Comparison of ENCODE assay signal across 1 cellular context in the genomic region with DNA sequence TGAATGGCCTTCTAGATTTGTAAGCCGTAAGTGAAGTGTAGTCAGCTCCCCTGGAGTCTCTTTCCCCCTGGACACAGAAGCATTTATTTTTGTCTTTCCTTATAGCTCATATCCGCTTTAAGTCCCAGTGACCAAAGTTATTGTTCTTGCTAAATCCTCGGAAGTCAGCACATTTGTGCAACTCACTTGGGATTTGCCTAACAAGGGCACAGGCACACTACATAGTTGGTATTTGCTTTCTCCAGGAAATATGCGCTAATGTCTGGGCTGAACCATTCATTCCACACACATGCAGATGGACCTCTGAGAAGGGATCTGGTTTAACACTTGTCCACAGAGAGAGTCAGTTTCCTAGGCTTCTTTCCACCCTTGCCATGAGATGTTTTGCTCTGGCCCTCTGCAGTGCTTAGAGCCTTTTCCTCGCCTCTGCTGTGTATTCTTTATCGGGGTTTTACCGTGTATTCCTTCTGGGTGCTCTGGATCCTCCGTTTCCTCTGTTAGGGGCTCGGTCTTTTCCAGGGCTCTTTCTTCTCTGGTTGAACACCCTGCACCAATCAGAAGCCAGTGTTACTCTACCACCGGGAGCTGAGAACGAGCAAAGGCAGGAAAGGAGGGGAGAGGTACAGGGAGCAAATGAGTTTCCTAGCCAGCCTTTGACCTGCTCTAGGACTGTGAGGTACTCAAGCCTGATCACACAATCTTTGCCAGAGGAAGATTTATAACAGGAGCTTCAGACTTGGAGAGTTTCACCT.
TF ChIP-seq lines count a peak whose summit lies in the region.

No MANE protein-coding gene starts in this region.

TF ChIP-seq in HepG2, 621 proteins besides CTCF, POLR2A, EP300 and RAD21 (continued from another document):
- TF ChIP-seq, protein P1, sequence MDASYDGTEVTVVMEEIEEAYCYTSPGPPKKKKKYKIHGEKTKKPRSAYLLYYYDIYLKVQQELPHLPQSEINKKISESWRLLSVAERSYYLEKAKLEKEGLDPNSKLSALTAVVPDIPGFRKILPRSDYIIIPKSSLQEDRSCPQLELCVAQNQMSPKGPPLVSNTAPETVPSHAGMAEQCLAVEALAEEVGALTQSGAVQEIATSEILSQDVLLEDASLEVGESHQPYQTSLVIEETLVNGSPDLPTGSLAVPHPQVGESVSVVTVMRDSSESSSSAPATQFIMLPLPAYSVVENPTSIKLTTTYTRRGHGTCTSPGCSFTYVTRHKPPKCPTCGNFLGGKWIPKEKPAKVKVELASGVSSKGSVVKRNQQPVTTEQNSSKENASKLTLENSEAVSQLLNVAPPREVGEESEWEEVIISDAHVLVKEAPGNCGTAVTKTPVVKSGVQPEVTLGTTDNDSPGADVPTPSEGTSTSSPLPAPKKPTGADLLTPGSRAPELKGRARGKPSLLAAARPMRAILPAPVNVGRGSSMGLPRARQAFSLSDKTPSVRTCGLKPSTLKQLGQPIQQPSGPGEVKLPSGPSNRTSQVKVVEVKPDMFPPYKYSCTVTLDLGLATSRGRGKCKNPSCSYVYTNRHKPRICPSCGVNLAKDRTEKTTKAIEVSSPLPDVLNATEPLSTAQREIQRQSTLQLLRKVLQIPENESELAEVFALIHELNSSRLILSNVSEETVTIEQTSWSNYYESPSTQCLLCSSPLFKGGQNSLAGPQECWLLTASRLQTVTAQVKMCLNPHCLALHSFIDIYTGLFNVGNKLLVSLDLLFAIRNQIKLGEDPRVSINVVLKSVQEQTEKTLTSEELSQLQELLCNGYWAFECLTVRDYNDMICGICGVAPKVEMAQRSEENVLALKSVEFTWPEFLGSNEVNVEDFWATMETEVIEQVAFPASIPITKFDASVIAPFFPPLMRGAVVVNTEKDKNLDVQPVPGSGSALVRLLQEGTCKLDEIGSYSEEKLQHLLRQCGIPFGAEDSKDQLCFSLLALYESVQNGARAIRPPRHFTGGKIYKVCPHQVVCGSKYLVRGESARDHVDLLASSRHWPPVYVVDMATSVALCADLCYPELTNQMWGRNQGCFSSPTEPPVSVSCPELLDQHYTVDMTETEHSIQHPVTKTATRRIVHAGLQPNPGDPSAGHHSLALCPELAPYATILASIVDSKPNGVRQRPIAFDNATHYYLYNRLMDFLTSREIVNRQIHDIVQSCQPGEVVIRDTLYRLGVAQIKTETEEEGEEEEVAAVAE (CRISPR knock-in tag; IDR thresholded peaks at IDR 0.05; ENCODE audit: borderline replicate concordance) = no peak
- TF ChIP-seq CEBPB (IDR thresholded peaks at IDR 0.05; ENCODE audit: borderline replicate concordance, low read depth, low read length) (peak; percentile 35; the same call in 1 of the 2 replicates), HMG20A (CRISPR knock-in tag; IDR thresholded peaks at IDR 0.05; ENCODE audit: borderline replicate concordance) (peak; percentile 23; the same call in 1 of the 2 replicates), KDM1A (CRISPR knock-in tag; IDR thresholded peaks at IDR 0.05) (no peak), AKAP8 (CRISPR knock-in tag; IDR thresholded peaks at IDR 0.05) (no peak), SOX5 (CRISPR knock-in tag; IDR thresholded peaks at IDR 0.05; ENCODE audit: borderline replicate concordance) (0 out of 2 replicates have a peak, but pooled peaks have one; percentile 25), MAX (IDR thresholded peaks at IDR 0.05) (no peak; the same call in 1 of the 2 replicates), SIN3B (IDR thresholded peaks at IDR 0.05; ENCODE audit: low read length) (no peak), NFE2 (CRISPR knock-in tag; IDR thresholded peaks at IDR 0.05) (no peak), ZNF263 (CRISPR knock-in tag; IDR thresholded peaks at IDR 0.05) (no peak), PHF21A (CRISPR knock-in tag; IDR thresholded peaks at IDR 0.05) (peak; percentile 36; the same call in 1 of the 2 replicates), SRF (IDR thresholded peaks at IDR 0.05; ENCODE audit: low read depth, low read length) (peak; percentile 65; the same call in 1 of the 2 replicates), ETV5 (CRISPR knock-in tag; IDR thresholded peaks at IDR 0.05; ENCODE audit: borderline replicate concordance) (peak; percentile 6; the same call in 1 of the 2 replicates), CC2D1A (CRISPR knock-in tag; IDR thresholded peaks at IDR 0.05) (no peak), KMT2A (CRISPR knock-in tag; IDR thresholded peaks at IDR 0.05) (0 out of 2 replicates have a peak, but pooled peaks have one; percentile 44), RARA (CRISPR knock-in tag; IDR thresholded peaks at IDR 0.05) (no peak), ZNF549 (CRISPR knock-in tag; IDR thresholded peaks at IDR 0.05) (no peak), BCL6 (CRISPR knock-in tag; IDR thresholded peaks at IDR 0.05) (peak; percentile 43; the same call in 1 of the 2 replicates), TBX2 (CRISPR knock-in tag; IDR thresholded peaks at IDR 0.05; ENCODE audit: borderline replicate concordance) (0 out of 2 replicates have a peak, but pooled peaks have one; percentile 18), KDM5A (IDR thresholded peaks at IDR 0.05; ENCODE audit: borderline replicate concordance, low read length) (no peak), ZSCAN25 (CRISPR knock-in tag; IDR thresholded peaks at IDR 0.05) (peak; percentile 41; the same call in 1 of the 2 replicates), ARID2 (CRISPR knock-in tag; IDR thresholded peaks at IDR 0.05; ENCODE audit: borderline replicate concordance) (no peak), NFYB (CRISPR knock-in tag; IDR thresholded peaks at IDR 0.05) (peak; percentile 67), DPF2 (CRISPR knock-in tag; IDR thresholded peaks at IDR 0.05; ENCODE audit: borderline replicate concordance, low read depth) (0 out of 2 replicates have a peak, but pooled peaks have one; percentile 8)
- TF ChIP-seq, protein P2, sequence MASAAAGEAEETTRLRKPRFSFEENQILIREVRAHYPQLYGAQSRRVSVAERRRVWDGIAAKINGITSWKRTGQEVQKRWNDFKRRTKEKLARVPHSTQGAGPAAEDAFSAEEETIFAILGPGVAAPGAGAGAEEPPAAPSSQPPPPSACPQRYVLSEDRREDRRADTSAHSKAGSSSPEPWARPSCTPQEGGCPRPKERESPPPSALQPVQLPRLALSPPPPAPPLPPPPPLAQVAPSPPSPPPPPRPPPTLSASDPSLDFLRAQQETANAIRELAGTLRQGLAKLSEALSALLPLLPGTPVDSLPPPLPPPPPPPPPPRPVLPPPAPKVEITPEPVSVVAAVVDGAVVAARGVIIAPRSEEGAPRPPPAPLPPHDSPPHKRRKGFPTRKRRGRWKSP (CRISPR knock-in tag; IDR thresholded peaks at IDR 0.05) = 0 out of 2 replicates have a peak, but pooled peaks have one; percentile 40
